Comparison of ENCODE assay signal across 10 cellular contexts in the genomic region with DNA sequence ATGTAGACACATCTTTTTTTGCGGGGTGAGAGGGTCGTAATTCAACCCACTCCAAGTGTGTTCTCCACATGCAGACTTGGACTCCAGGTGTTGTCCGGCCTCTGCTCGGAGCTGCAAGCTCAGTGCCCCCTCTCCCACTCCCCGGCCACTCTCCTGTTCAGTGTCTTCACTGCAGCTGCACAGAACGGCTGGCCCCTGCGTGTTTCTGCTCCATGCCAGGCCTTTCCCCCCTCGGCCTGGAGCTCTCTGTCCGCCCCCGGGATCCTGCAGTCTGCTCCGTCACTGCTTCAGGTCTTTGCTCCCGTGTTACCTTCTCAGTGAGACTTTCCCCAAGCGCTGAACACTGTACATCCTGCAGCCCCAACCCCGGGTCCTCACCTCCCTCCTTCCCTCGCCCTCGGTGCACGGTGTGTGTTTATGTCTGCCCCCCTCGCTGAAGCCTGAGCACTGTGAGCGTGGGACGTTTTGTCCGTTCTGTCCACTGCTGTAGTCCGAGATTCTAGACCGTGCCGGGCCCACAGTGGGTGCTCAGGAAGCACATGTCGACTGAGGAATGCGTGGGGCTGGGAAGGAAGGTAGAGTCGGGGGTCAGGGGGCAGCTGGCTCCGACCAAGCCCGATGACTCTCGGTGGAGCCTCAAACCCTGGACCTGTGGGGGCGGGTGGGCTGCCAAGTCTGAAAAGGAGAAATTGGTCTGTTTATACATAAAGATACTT.
"Had no signal": no experiment of that assay in that cellular context is flagged by ENCODE, and none has a peak within 500 bp of the region (broad histone marks: within the 10 kb centered on the region; RNA-seq: fewer than 3 reads in every experiment).

No MANE protein-coding gene starts in this region.

- H3K4me1 ChIP-seq: HAP-1 had no signal

- FAIRE-seq: HepG2 had no signal

- H3K4me3 Mint-ChIP-seq: HFFc6, IgD-negative memory B cell had no signal

- H3K9me3 ChIP-seq: HAP-1 had no signal

- DNase-seq: GM23248, H7, HFFc6, KBM-7 had no signal

- H2AFZ ChIP-seq: GM23248 had no signal

- H3K4me2 ChIP-seq: KMS-11 had no signal

- H3K36me3 ChIP-seq: HAP-1 had no signal

- H3K9me3 Mint-ChIP-seq: IgD-negative memory B cell had no signal

- H3K9ac ChIP-seq: GM23248, KMS-11 had no signal

- H3K27ac ChIP-seq: GM23248, HL-60, KMS-11 had no signal

- H3K4me1 Mint-ChIP-seq: IgD-negative memory B cell had no signal

- ATAC-seq: HCT116, HepG2 had no signal

- H3K27ac Mint-ChIP-seq: HFFc6, IgD-negative memory B cell had no signal

- H3K4me3 ChIP-seq: GM23248, HAP-1 had no signal
